Comparison of ENCODE assay signal across 15 cellular contexts in genomic region chr6:85405853-85406198, GRCh38. TPM values are rescaled to one million over a fixed set of nuclear protein-coding genes. Genes with fewer than 3 reads are reported as not detected.
DNase-seq lines count a peak whose midpoint lies in the region; ATAC-seq and TF ChIP-seq lines count a peak whose summit lies in the region.
"Had no signal": no experiment of that assay in that cellular context is flagged by ENCODE, and none has a peak within 500 bp of the region (broad histone marks: within the 10 kb centered on the region; RNA-seq: fewer than 3 reads in every experiment).

No MANE protein-coding gene starts in this region.

- peak overlapping the region; percentile 70 to 80 for H3K27ac Mint-ChIP-seq in effector memory CD8-positive, alpha-beta T cell
- H3K27ac Mint-ChIP-seq: dendritic cell treated with granulocyte-macrophage colony-stimulating factor and Interleukin-4, amounts not matched to agents 40 ng/mL and 50 ng/mL, for 4 days had no signal

- no peak for DNase-seq in effector memory CD8-positive, alpha-beta T cell
- DNase-seq in sciatic nerve (ENCODE audit: low spot score) = no peak
- DNase-seq in lower leg skin (ENCODE audit: low spot score in 2 of 2) = no peak
- DNase-seq in medulla oblongata (ENCODE audit: extremely low spot score) = no peak
- DNase-seq in anterior cingulate cortex (lab: John Stamatoyannopoulos, UW) = no peak
- DNase-seq: activated CD4-positive, CD25-positive, alpha-beta regulatory T cell treated with anti-CD3 and anti-CD28 coated beads, Interleukin-2, amount 50 U/mL, for 72 hours; activated naive CD4-positive, alpha-beta T cell treated with Interleukin-2 at 50 U/mL for 16 hours; GOT3; NCI-H226 had no signal

- H3K9me3 Mint-ChIP-seq in effector memory CD8-positive, alpha-beta T cell = no peaks in the 10 kb centered on the region
- H3K9me3 Mint-ChIP-seq: dendritic cell treated with granulocyte-macrophage colony-stimulating factor and Interleukin-4, amounts not matched to agents 40 ng/mL and 50 ng/mL, for 4 days had no signal

- no peaks in the 10 kb centered on the region for H3K36me3 Mint-ChIP-seq in effector memory CD8-positive, alpha-beta T cell (ENCODE audit: insufficient read depth)

- no peaks in the 10 kb centered on the region for H3K27me3 Mint-ChIP-seq in effector memory CD8-positive, alpha-beta T cell

- intact Hi-C loops in sciatic nerve (cut with DNase I) = no loop called here
- intact Hi-C loops in lower leg skin (cut with DNase I; ENCODE audit: low total_unique reads) = no loop called here

- no peak for TF ChIP-seq POLR2A in lower leg skin (IDR thresholded peaks at IDR 0.05)

- TF ChIP-seq CTCF in lower leg skin (IDR thresholded peaks at IDR 0.05) = no peak

- H3K4me3 ChIP-seq in lower leg skin (ENCODE audit: low read depth, poor library complexity, severe bottlenecking) = no peak overlapping the region
- H3K4me3 ChIP-seq: lung, right atrium auricular region had no signal

- ATAC-seq in GM19023 (IDR thresholded peaks at IDR 0.05; ENCODE audit: unreplicated experiment) (peak; percentile 16), HG03439 (IDR thresholded peaks at IDR 0.05; ENCODE audit: unreplicated experiment) (peak; percentile 8), sciatic nerve (peak; percentile 18)
- ATAC-seq in effector memory CD8-positive, alpha-beta T cell (replicated peaks) = no peak
- ATAC-seq: Right ventricle myocardium inferior had no signal

- 76 to 80% methylated on average over 2 of the region's 2 CpGs for WGBS in lower leg skin, 2 donors

- peaks cover 11 to 16% of the 10 kb centered on the region in 2 donors for H3K4me1 Mint-ChIP-seq in effector memory CD8-positive, alpha-beta T cell (ENCODE audit: low read depth in 2 of 2)

- no peak overlapping the region for H3K4me3 Mint-ChIP-seq in effector memory CD8-positive, alpha-beta T cell
- H3K4me3 Mint-ChIP-seq: dendritic cell treated with granulocyte-macrophage colony-stimulating factor and Interleukin-4, amounts not matched to agents 40 ng/mL and 50 ng/mL, for 4 days had no signal

RNA-seq across cellular contexts. Expression of gene NT5E, which starts 44.1 kb away (rescaled TPM):
- total RNA-seq in sciatic nerve = 52.7 TPM
- 10 to 100 TPM in 2 of 4 donors, 1 to 10 TPM in 2; 6.3 to 12.8 (median 9.2) TPM for total RNA-seq in lower leg skin
